In the genomic region with DNA sequence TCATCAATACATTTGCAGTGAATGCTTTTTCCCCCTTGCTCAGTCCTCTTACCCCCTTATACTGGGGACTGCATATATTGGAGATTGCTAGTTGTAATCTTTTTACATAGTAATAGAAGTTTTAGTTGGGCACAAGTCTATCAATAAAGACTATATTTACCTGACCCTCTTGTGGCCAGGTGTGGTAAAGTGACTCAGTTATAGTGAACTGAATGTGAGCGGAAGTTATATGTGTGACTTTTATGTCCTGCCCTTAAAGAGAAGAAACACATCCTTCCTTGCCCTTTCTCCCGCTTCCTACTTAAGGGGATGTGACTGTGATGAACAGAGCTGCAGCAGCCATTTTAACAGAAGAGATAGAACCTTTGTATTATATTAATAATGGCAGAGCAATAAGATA, we compare ENCODE assay signal across 1 cellular context.
TF ChIP-seq lines count a peak whose summit lies in the region.

No MANE protein-coding gene starts in this region.

TF ChIP-seq in HCT116, 20 proteins besides CTCF, POLR2A, EP300 and RAD21 (continued from another document):
- TF ChIP-seq, protein P1, sequence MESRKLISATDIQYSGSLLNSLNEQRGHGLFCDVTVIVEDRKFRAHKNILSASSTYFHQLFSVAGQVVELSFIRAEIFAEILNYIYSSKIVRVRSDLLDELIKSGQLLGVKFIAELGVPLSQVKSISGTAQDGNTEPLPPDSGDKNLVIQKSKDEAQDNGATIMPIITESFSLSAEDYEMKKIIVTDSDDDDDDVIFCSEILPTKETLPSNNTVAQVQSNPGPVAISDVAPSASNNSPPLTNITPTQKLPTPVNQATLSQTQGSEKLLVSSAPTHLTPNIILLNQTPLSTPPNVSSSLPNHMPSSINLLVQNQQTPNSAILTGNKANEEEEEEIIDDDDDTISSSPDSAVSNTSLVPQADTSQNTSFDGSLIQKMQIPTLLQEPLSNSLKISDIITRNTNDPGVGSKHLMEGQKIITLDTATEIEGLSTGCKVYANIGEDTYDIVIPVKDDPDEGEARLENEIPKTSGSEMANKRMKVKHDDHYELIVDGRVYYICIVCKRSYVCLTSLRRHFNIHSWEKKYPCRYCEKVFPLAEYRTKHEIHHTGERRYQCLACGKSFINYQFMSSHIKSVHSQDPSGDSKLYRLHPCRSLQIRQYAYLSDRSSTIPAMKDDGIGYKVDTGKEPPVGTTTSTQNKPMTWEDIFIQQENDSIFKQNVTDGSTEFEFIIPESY (IDR thresholded peaks at IDR 0.05; ENCODE audit: extremely low read depth, insufficient replicate concordance, low read length), result no peak
